In the genomic region with DNA sequence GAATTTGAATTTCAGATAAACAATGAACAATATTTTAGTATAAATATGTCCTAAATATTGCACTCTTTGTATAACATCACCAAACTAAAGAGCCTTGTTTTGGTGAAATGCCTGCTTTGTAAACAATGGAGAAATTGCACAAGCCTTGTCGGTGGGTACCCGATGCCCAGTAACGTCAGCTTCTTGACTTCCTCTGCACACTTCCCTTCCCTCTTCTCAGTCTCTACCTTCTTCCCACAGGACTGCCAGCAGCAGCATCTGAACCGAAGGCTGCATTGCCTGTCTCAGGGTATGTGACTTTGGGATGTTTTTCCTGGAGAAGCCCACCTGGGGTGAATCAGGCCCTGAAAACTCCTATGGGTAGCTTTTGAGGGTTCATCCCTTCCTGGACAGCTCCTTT, we compare ENCODE assay signal across 1 cellular context.
TF ChIP-seq lines count a peak whose summit lies in the region.

No MANE protein-coding gene starts in this region.

TF ChIP-seq in H1, 55 proteins besides CTCF, POLR2A, EP300 and RAD21 (continued from another document):
- no peak for TF ChIP-seq ATF2 (IDR thresholded peaks at IDR 0.05; ENCODE audit: low read length)
- TF ChIP-seq SIX5 (IDR thresholded peaks at IDR 0.05; ENCODE audit: low read depth, low read length): no peak
- no peak for TF ChIP-seq BRCA1 (IDR thresholded peaks at IDR 0.05; ENCODE audit: low read depth, low read length)
- TF ChIP-seq TBP (IDR thresholded peaks at IDR 0.05; ENCODE audit: low read depth, low read length): no peak
- no peak for TF ChIP-seq RFX5 (IDR thresholded peaks at IDR 0.05; ENCODE audit: borderline replicate concordance, low read depth, low read length)
- TF ChIP-seq KDM5A (IDR thresholded peaks at IDR 0.05; ENCODE audit: low read length): no peak
- no peak for TF ChIP-seq EGR1 (IDR thresholded peaks at IDR 0.05; ENCODE audit: borderline replicate concordance, low read depth, low read length)
- no peak for TF ChIP-seq PHF8 (conservative IDR thresholded peaks at IDR 0.05; ENCODE audit: low read depth, low read length)
- no peak for TF ChIP-seq SUZ12 (IDR thresholded peaks at IDR 0.05; ENCODE audit: low read length)
- no peak for TF ChIP-seq CEBPB (IDR thresholded peaks at IDR 0.05; ENCODE audit: low read depth, low read length)
- no peak for TF ChIP-seq GABPA (IDR thresholded peaks at IDR 0.05; ENCODE audit: borderline replicate concordance, insufficient read depth, low read length)
